Comparison of ENCODE assay signal across 8 cellular contexts in genomic region chr6:122322824-122323223, GRCh38.
DNase-seq lines count a peak whose midpoint lies in the region; ATAC-seq and TF ChIP-seq lines count a peak whose summit lies in the region.

No MANE protein-coding gene starts in this region.

- POLR2A ChIA-PET in activated CD4-positive, alpha-beta T cell treated with anti-CD3 and anti-CD28 coated beads for 36 hours (lab: Charles Lee): no interaction called here

- no peaks in the 10 kb centered on the region for H3K36me3 Mint-ChIP-seq in activated CD4-positive, alpha-beta T cell treated with anti-CD3 and anti-CD28 coated beads for 36 hours (ENCODE audit: low read depth)
- no peaks in the 10 kb centered on the region for H3K36me3 Mint-ChIP-seq in dendritic cell treated with granulocyte-macrophage colony-stimulating factor and Interleukin-4, amounts not matched to agents 40 ng/mL and 50 ng/mL, for 4 days (ENCODE audit: low read depth)
- H3K36me3 Mint-ChIP-seq in osteocyte (ENCODE audit: unreplicated experiment): no peaks in the 10 kb centered on the region

- CTCF ChIA-PET in activated CD4-positive, alpha-beta T cell treated with anti-CD3 and anti-CD28 coated beads for 36 hours (lab: Charles Lee): interaction anchor here (1.1 kb wide), 1 partner anchor 173 kb away, joined by 3 read pairs; no protein-coding TSS in a partner anchor

- H3K9me3 Mint-ChIP-seq in activated CD4-positive, alpha-beta T cell treated with anti-CD3 and anti-CD28 coated beads for 36 hours (ENCODE audit: low read depth): no peaks in the 10 kb centered on the region
- no peaks in the 10 kb centered on the region for H3K9me3 Mint-ChIP-seq in dendritic cell treated with granulocyte-macrophage colony-stimulating factor and Interleukin-4, amounts not matched to agents 40 ng/mL and 50 ng/mL, for 4 days
- no peaks in the 10 kb centered on the region for H3K9me3 Mint-ChIP-seq in osteocyte (ENCODE audit: unreplicated experiment)

- no peaks in the 10 kb centered on the region for H3K27me3 Mint-ChIP-seq in activated CD4-positive, alpha-beta T cell treated with anti-CD3 and anti-CD28 coated beads for 36 hours
- H3K27me3 Mint-ChIP-seq in dendritic cell treated with granulocyte-macrophage colony-stimulating factor and Interleukin-4, amounts not matched to agents 40 ng/mL and 50 ng/mL, for 4 days: no peaks in the 10 kb centered on the region
- peaks cover 19% of the 10 kb centered on the region for H3K27me3 Mint-ChIP-seq in osteocyte (ENCODE audit: unreplicated experiment)

- no peak for TF ChIP-seq CTCF in osteocyte (IDR thresholded peaks at IDR 0.05)

- H3K4me3 Mint-ChIP-seq in activated CD4-positive, alpha-beta T cell treated with anti-CD3 and anti-CD28 coated beads for 36 hours: peak overlapping the region; percentile 64
- peak overlapping the region; percentile 78 for H3K4me3 Mint-ChIP-seq in dendritic cell treated with granulocyte-macrophage colony-stimulating factor and Interleukin-4, amounts not matched to agents 40 ng/mL and 50 ng/mL, for 4 days
- H3K4me3 Mint-ChIP-seq in osteocyte (ENCODE audit: unreplicated experiment): peak overlapping the region; percentile 78

- intact Hi-C loops in activated CD4-positive, alpha-beta T cell treated with anti-CD3 and anti-CD28 coated beads for 36 hours (cut with DNase I, micrococcal nuclease): no loop called here
- intact Hi-C loops in dendritic cell treated with granulocyte-macrophage colony-stimulating factor and Interleukin-4, amounts not matched to agents 40 ng/mL and 50 ng/mL, for 4 days (cut with micrococcal nuclease): no loop called here

- H3K27ac Mint-ChIP-seq in activated CD4-positive, alpha-beta T cell treated with anti-CD3 and anti-CD28 coated beads for 36 hours: peak overlapping the region; percentile 35
- no peak overlapping the region for H3K27ac Mint-ChIP-seq in dendritic cell treated with granulocyte-macrophage colony-stimulating factor and Interleukin-4, amounts not matched to agents 40 ng/mL and 50 ng/mL, for 4 days
- H3K27ac Mint-ChIP-seq in osteocyte (ENCODE audit: unreplicated experiment): peak overlapping the region; percentile 45

- peaks cover 18% of the 10 kb centered on the region for H3K4me1 Mint-ChIP-seq in activated CD4-positive, alpha-beta T cell treated with anti-CD3 and anti-CD28 coated beads for 36 hours
- H3K4me1 Mint-ChIP-seq in dendritic cell treated with granulocyte-macrophage colony-stimulating factor and Interleukin-4, amounts not matched to agents 40 ng/mL and 50 ng/mL, for 4 days (ENCODE audit: low read depth): peaks cover 6% of the 10 kb centered on the region
- peaks cover 10% of the 10 kb centered on the region for H3K4me1 Mint-ChIP-seq in osteocyte (ENCODE audit: unreplicated experiment)

- no peak for DNase-seq in activated CD4-positive, alpha-beta T cell treated with anti-CD3 and anti-CD28 coated beads for 36 hours
- no peak for DNase-seq in activated CD4-positive, alpha-beta T cell treated with anti-CD3 and anti-CD28 coated beads, Interleukin-2, amount 50 U/mL, for 4 hours
- DNase-seq in NCI-H524 treated with DMSO at 0.1 percent for 48 hours (lab: John Stamatoyannopoulos, UW) (peak; percentile 16), osteocyte (ENCODE audit: extremely low spot score, unreplicated experiment) (no peak), NCI-H2171 treated with DMSO at 0.1 percent for 48 hours (lab: John Stamatoyannopoulos, UW) (no peak)
- no peak for DNase-seq in activated CD8-positive, alpha-beta memory T cell treated with anti-CD3 and anti-CD28 coated beads, Interleukin-2, amount 50 U/mL, for 48 hours

- ATAC-seq in activated CD4-positive, alpha-beta T cell treated with anti-CD3 and anti-CD28 coated beads for 36 hours: no peak
- ATAC-seq in HG03045 (IDR thresholded peaks at IDR 0.05; ENCODE audit: unreplicated experiment): no peak
